In genomic region chr17:41520821-41521521, GRCh38 we compare ENCODE assay signal across 14 cellular contexts. TPM values are rescaled to one million over a fixed set of nuclear protein-coding genes. Genes with fewer than 3 reads are reported as not detected.
DNase-seq lines count a peak whose midpoint lies in the region; ATAC-seq, FAIRE-seq and TF ChIP-seq lines count a peak whose summit lies in the region.
"Had no signal": no experiment of that assay in that cellular context is flagged by ENCODE, and none has a peak within 500 bp of the region (broad histone marks: within the 10 kb centered on the region; RNA-seq: fewer than 3 reads in every experiment).

No MANE protein-coding gene starts in this region.

- H3K4me1 ChIP-seq in keratinocyte (ENCODE audit: control insufficient read depth, extremely low read depth, insufficient read depth, low read length), result peaks cover 71% of the 10 kb centered on the region

- no peaks in the 10 kb centered on the region for H3K4me1 Mint-ChIP-seq in natural killer cell

- H3K9me1 ChIP-seq in keratinocyte (ENCODE audit: control insufficient read depth, extremely low read depth, insufficient read depth, low read length), result no peaks in the 10 kb centered on the region

- DNase-seq in COLO668 (lab: John Stamatoyannopoulos, UW; ENCODE audit: unreplicated experiment) (peak; percentile 54), M059J (ENCODE audit: low read depth) (peak; percentile 84), RPMI8226 (peak; percentile 94), keratinocyte (ENCODE audit: low read depth, low spot score) (no peak), natural killer cell (no peak)
- no peak for DNase-seq in stimulated activated CD8-positive, alpha-beta memory T cell treated with anti-CD3 and anti-CD28 coated beads, Interleukin-4, amount 100 ng/mL, for 48 hours
- no peak for DNase-seq in activated naive CD4-positive, alpha-beta T cell treated with anti-CD3 and anti-CD28 coated beads, Interleukin-2, amount 50 U/mL, for 72 hours (ENCODE audit: low spot score in 2 of 2)
- DNase-seq: activated CD4-positive, alpha-beta T cell treated with anti-CD3 and anti-CD28 coated beads for 4 hours; activated naive CD4-positive, alpha-beta T cell; effector memory CD8-positive, alpha-beta T cell; stimulated activated CD4-positive, alpha-beta T cell treated with anti-CD3 and anti-CD28 coated beads, Interleukin-15, amount 100 ng/mL, for 24 hours; stimulated activated naive CD4-positive, alpha-beta T cell treated with Interleukin-2 at 50 U/mL for 16 hours had no signal

- no peak overlapping the region for H2AFZ ChIP-seq in keratinocyte (ENCODE audit: control insufficient read depth, low read length)

- peak overlapping the region in 1 of 3 experiments; percentile 10 for H3K4me3 ChIP-seq in keratinocyte (ENCODE audit: control insufficient read depth in 2 of 3, extremely low read depth in 1 of 3, insufficient read depth in 2 of 3, low read depth in 1 of 3, low read length in 3 of 3)

- no peaks in the 10 kb centered on the region for H3K36me3 Mint-ChIP-seq in natural killer cell
- no peaks in the 10 kb centered on the region for H3K36me3 Mint-ChIP-seq in activated naive CD4-positive, alpha-beta T cell treated with anti-CD3 and anti-CD28 coated beads, Interleukin-2, amount 50 U/mL, for 72 hours

- H3K27ac Mint-ChIP-seq in natural killer cell, result no peak overlapping the region
- H3K27ac Mint-ChIP-seq in activated naive CD4-positive, alpha-beta T cell treated with anti-CD3 and anti-CD28 coated beads, Interleukin-2, amount 50 U/mL, for 72 hours, result no peak overlapping the region

- peak overlapping the region; percentile 38 for H3K9ac ChIP-seq in keratinocyte (ENCODE audit: control insufficient read depth, extremely low read depth, insufficient read depth, low read length)

- peak overlapping the region; percentile 82 for H3K27ac ChIP-seq in keratinocyte (ENCODE audit: control insufficient read depth, insufficient read depth, low read length)

- H3K36me3 ChIP-seq in keratinocyte (ENCODE audit: control insufficient read depth in 2 of 2, extremely low read depth in 1 of 2, insufficient read depth in 2 of 2, low read length in 2 of 2), result peaks cover 0 to 9% of the 10 kb centered on the region in 2 experiments

- peaks cover 4% of the 10 kb centered on the region for H3K27me3 ChIP-seq in keratinocyte (ENCODE audit: control insufficient read depth, extremely low read depth, insufficient read depth, low read length)

- ATAC-seq in natural killer cell (no peak), GM19324 (IDR thresholded peaks at IDR 0.05; ENCODE audit: low FRiP score, unreplicated experiment) (no peak)
- no peak for ATAC-seq in activated naive CD4-positive, alpha-beta T cell treated with anti-CD3 and anti-CD28 coated beads, Interleukin-2, amount 50 U/mL, for 72 hours
- ATAC-seq: effector memory CD8-positive, alpha-beta T cell had no signal

- H4K20me1 ChIP-seq in keratinocyte (ENCODE audit: control insufficient read depth, extremely low read depth, insufficient read depth, low read length), result no peaks in the 10 kb centered on the region

- intact Hi-C loops in natural killer cell (cut with micrococcal nuclease), result no loop called here

- peaks cover 0 to 7% of the 10 kb centered on the region in 2 donors for H3K27me3 Mint-ChIP-seq in natural killer cell (ENCODE audit: low read depth in 2 of 2)

- no peaks in the 10 kb centered on the region for H3K9me3 ChIP-seq in keratinocyte (ENCODE audit: control insufficient read depth, low read depth, low read length)

- peak; percentile 41 for FAIRE-seq in keratinocyte (lab: Jason Lieb, UNC)

- TF ChIP-seq CTCF in keratinocyte (optimal IDR thresholded peaks at IDR 0.05 in 1 of 3, IDR thresholded peaks at IDR 0.05 in 1 of 3, conservative IDR thresholded peaks at IDR 0.05 in 1 of 3; ENCODE audit: extremely low read depth in 1 of 3, insufficient read depth in 2 of 3, low read length in 3 of 3) (no peak), natural killer cell (IDR thresholded peaks at IDR 0.05) (no peak)

- no peaks in the 10 kb centered on the region for H3K79me2 ChIP-seq in keratinocyte (ENCODE audit: control insufficient read depth, insufficient read depth, low read length)

- dilution Hi-C loops in keratinocyte (cut with MboI; ENCODE audit: extremely low pct_ligation_motif_present, low sequenced_read_pairs), result no loop called here

- H3K9me3 Mint-ChIP-seq in natural killer cell, result no peaks in the 10 kb centered on the region
- no peaks in the 10 kb centered on the region for H3K9me3 Mint-ChIP-seq in activated naive CD4-positive, alpha-beta T cell treated with anti-CD3 and anti-CD28 coated beads, Interleukin-2, amount 50 U/mL, for 72 hours
- H3K9me3 Mint-ChIP-seq: effector memory CD8-positive, alpha-beta T cell; nephron had no signal

- H3K4me2 ChIP-seq in keratinocyte (ENCODE audit: control insufficient read depth, extremely low read depth, insufficient read depth, low read depth, low read length), result peak overlapping the region; percentile 78

- no peak overlapping the region for H3K4me3 Mint-ChIP-seq in natural killer cell
- H3K4me3 Mint-ChIP-seq: effector memory CD8-positive, alpha-beta T cell; nephron had no signal

RNA-seq across cellular contexts. Expression of gene KRT15, which starts 2.3 kb away (rescaled TPM):
- 6.3 and 10.2 TPM in 2 replicates for total RNA-seq in M059J (2014; rRNA removed; shearing (Covaris generic))
- 505 to 838 TPM (median 729 TPM) in 3 replicates for polyA plus RNA-seq in keratinocyte
- polyA plus RNA-seq in keratinocyte (2011; ENCODE audit: low read depth), result 432 TPM
- polyA plus RNA-seq in keratinocyte (2011; cell fraction: cytosol; rRNA removed), result 289 and 341 TPM in 2 replicates
- 596 and 717 TPM in 2 replicates for polyA plus RNA-seq in keratinocyte (2011; cell fraction: nucleus; rRNA removed)
- polyA plus RNA-seq in keratinocyte (2012; ENCODE audit: low replicate concordance), result 349 and 756 TPM in 2 replicates
- polyA minus RNA-seq in keratinocyte, result 290 to 313 TPM (median 304 TPM) in 3 replicates
- polyA minus RNA-seq in keratinocyte (2011; cell fraction: cytosol; rRNA and poly(A)+ RNA removed), result 129 TPM
- polyA minus RNA-seq in keratinocyte (2011; cell fraction: nucleus; rRNA and poly(A)+ RNA removed), result 90.1 and 93.1 TPM in 2 replicates
- total RNA-seq in natural killer cell, result not detected
- total RNA-seq in activated naive CD4-positive, alpha-beta T cell treated with anti-CD3 and anti-CD28 coated beads, Interleukin-2, amount 50 U/mL, for 72 hours, result not detected

RNA-seq across cellular contexts. Expression of gene KRT19, which starts 7.1 kb away (rescaled TPM):
- 0.69 and 1.6 TPM in 2 replicates for total RNA-seq in M059J (2014; rRNA removed; shearing (Covaris generic))
- polyA plus RNA-seq in keratinocyte, result 29.7 to 60.4 TPM (median 35.5 TPM) in 3 replicates
- polyA plus RNA-seq in keratinocyte (2011; ENCODE audit: low read depth), result 8.6 TPM
- polyA plus RNA-seq in keratinocyte (2011; cell fraction: cytosol; rRNA removed), result 22.7 and 31.3 TPM in 2 replicates
- 39.4 and 46.1 TPM in 2 replicates for polyA plus RNA-seq in keratinocyte (2011; cell fraction: nucleus; rRNA removed)
- polyA plus RNA-seq in keratinocyte (2012; ENCODE audit: low replicate concordance), result 4.1 and 67.7 TPM in 2 replicates
- 27.5 to 67.0 TPM (median 34.9 TPM) in 3 replicates for polyA minus RNA-seq in keratinocyte
- 44.3 TPM for polyA minus RNA-seq in keratinocyte (2011; cell fraction: cytosol; rRNA and poly(A)+ RNA removed)
- polyA minus RNA-seq in keratinocyte (2011; cell fraction: nucleus; rRNA and poly(A)+ RNA removed), result 14.4 and 24.6 TPM in 2 replicates
- total RNA-seq in natural killer cell, result not detected
- not detected for total RNA-seq in activated naive CD4-positive, alpha-beta T cell treated with anti-CD3 and anti-CD28 coated beads, Interleukin-2, amount 50 U/mL, for 72 hours

RNA-seq across cellular contexts. Expression of gene KRT13, which starts 15.6 kb away (rescaled TPM):
- 0.34 TPM in 1 of 2 replicates, not detected in the other for total RNA-seq in M059J (2014; rRNA removed; shearing (Covaris generic))
- polyA plus RNA-seq in keratinocyte, result 15.2 to 46.6 TPM (median 24.0 TPM) in 3 replicates
- 4.2 TPM for polyA plus RNA-seq in keratinocyte (2011; ENCODE audit: low read depth)
- 38.3 and 41.9 TPM in 2 replicates for polyA plus RNA-seq in keratinocyte (2011; cell fraction: cytosol; rRNA removed)
- polyA plus RNA-seq in keratinocyte (2011; cell fraction: nucleus; rRNA removed), result 84.8 and 170 TPM in 2 replicates
- polyA plus RNA-seq in keratinocyte (2012; ENCODE audit: low replicate concordance), result 5.4 and 12.9 TPM in 2 replicates
- 20.5 to 41.8 TPM (median 22.2 TPM) in 3 replicates for polyA minus RNA-seq in keratinocyte
- 23.6 TPM for polyA minus RNA-seq in keratinocyte (2011; cell fraction: cytosol; rRNA and poly(A)+ RNA removed)
- polyA minus RNA-seq in keratinocyte (2011; cell fraction: nucleus; rRNA and poly(A)+ RNA removed), result 32.3 and 50.6 TPM in 2 replicates
- not detected for total RNA-seq in natural killer cell
- not detected for total RNA-seq in activated naive CD4-positive, alpha-beta T cell treated with anti-CD3 and anti-CD28 coated beads, Interleukin-2, amount 50 U/mL, for 72 hours

RNA-seq across cellular contexts. Expression of gene KRT36, which starts 31.3 kb away (rescaled TPM):
- 0.07 TPM in 1 of 2 replicates, not detected in the other for total RNA-seq in M059J (2014; rRNA removed; shearing (Covaris generic))
- polyA plus RNA-seq in keratinocyte, result not detected in 3 replicates
- not detected for polyA plus RNA-seq in keratinocyte (2011; ENCODE audit: low read depth)
- polyA plus RNA-seq in keratinocyte (2011; cell fraction: cytosol; rRNA removed), result not detected in 2 replicates
- not detected in 2 replicates for polyA plus RNA-seq in keratinocyte (2011; cell fraction: nucleus; rRNA removed)
- not detected in 2 replicates for polyA plus RNA-seq in keratinocyte (2012; ENCODE audit: low replicate concordance)
- not detected in 3 replicates for polyA minus RNA-seq in keratinocyte
- not detected for polyA minus RNA-seq in keratinocyte (2011; cell fraction: cytosol; rRNA and poly(A)+ RNA removed)
- polyA minus RNA-seq in keratinocyte (2011; cell fraction: nucleus; rRNA and poly(A)+ RNA removed), result not detected in 2 replicates
- not detected for total RNA-seq in natural killer cell
- total RNA-seq in activated naive CD4-positive, alpha-beta T cell treated with anti-CD3 and anti-CD28 coated beads, Interleukin-2, amount 50 U/mL, for 72 hours, result not detected

RNA-seq across cellular contexts. Expression of gene KRT35, which starts 40.0 kb away (rescaled TPM):
- total RNA-seq in M059J (2014; rRNA removed; shearing (Covaris generic)), result not detected in 2 replicates
- not detected in 3 replicates for polyA plus RNA-seq in keratinocyte
- not detected for polyA plus RNA-seq in keratinocyte (2011; ENCODE audit: low read depth)
- polyA plus RNA-seq in keratinocyte (2011; cell fraction: cytosol; rRNA removed), result not detected in 2 replicates
- not detected in 2 replicates for polyA plus RNA-seq in keratinocyte (2011; cell fraction: nucleus; rRNA removed)
- not detected in 2 replicates for polyA plus RNA-seq in keratinocyte (2012; ENCODE audit: low replicate concordance)
- not detected in 3 replicates for polyA minus RNA-seq in keratinocyte
- polyA minus RNA-seq in keratinocyte (2011; cell fraction: cytosol; rRNA and poly(A)+ RNA removed), result not detected
- not detected in 2 replicates for polyA minus RNA-seq in keratinocyte (2011; cell fraction: nucleus; rRNA and poly(A)+ RNA removed)
- not detected for total RNA-seq in natural killer cell
- not detected for total RNA-seq in activated naive CD4-positive, alpha-beta T cell treated with anti-CD3 and anti-CD28 coated beads, Interleukin-2, amount 50 U/mL, for 72 hours

Comparison
In these comparisons a context has a peak if more than half of its experiments do, and no peak if none do; other contexts are left out.
1. DNase-seq: peak in COLO668 (single experiment), M059J (single experiment) and RPMI8226 (single experiment); none in keratinocyte (single experiment), natural killer cell (single experiment), stimulated activated CD8-positive, alpha-beta memory T cell treated with anti-CD3 and anti-CD28 coated beads, Interleukin-4, amount 100 ng/mL, for 48 hours (single experiment) and activated naive CD4-positive, alpha-beta T cell treated with anti-CD3 and anti-CD28 coated beads, Interleukin-2, amount 50 U/mL, for 72 hours (0 of 2).